28 cellular contexts compared by ENCODE assay signal in genomic region chr22:49081926-49082325, GRCh38.
A peak's percentile ranks its signal among the peaks of the same experiment; 100 is the strongest.
DNase-seq lines count a peak whose midpoint lies in the region; ATAC-seq, FAIRE-seq and TF ChIP-seq lines count a peak whose summit lies in the region.
"Had no signal": no experiment of that assay in that cellular context is flagged by ENCODE, and none has a peak within 500 bp of the region (broad histone marks: within the 10 kb centered on the region; RNA-seq: fewer than 3 reads in every experiment).

No MANE protein-coding gene starts in this region.

- H3K36me3 Mint-ChIP-seq in chondrocyte (ENCODE audit: low read depth), result no peaks in the 10 kb centered on the region
- H3K36me3 Mint-ChIP-seq: CD14-positive monocyte; CD4-positive, alpha-beta memory T cell; CD4-positive, CD25-positive, alpha-beta regulatory T cell; CD8-positive, alpha-beta memory T cell had no signal

- no peaks in the 10 kb centered on the region for H3K36me3 ChIP-seq in kidney (ENCODE audit: control insufficient read depth in 1 of 2, insufficient read depth in 2 of 2, low read length in 2 of 2)
- no peaks in the 10 kb centered on the region for H3K36me3 ChIP-seq in sigmoid colon
- H3K36me3 ChIP-seq: BE2C, BLaER1 had no signal

- peak; percentile 56 for DNase-seq in chondrocyte (ENCODE audit: low spot score)
- peak; percentile 28 for DNase-seq in kidney
- peak; percentile 10 for DNase-seq in sigmoid colon
- DNase-seq in stimulated activated naive CD8-positive, alpha-beta T cell treated with anti-CD3 and anti-CD28 coated beads, Interleukin-15, Interleukin-2, amounts not matched to agents 100 U/mL and 50 U/mL, for 24 hours, result no peak
- DNase-seq: 8988T; ACHN; BE2C; C1 segment of cervical spinal cord; CD4-positive, alpha-beta memory T cell; CD4-positive, CD25-positive, alpha-beta regulatory T cell; COR-L47; DMS 273 treated with DMSO at 0.1 percent for 48 hours; DMS153; DMS53; DMS79; DND-41; EL; GDM1 had no signal

- H3K9ac ChIP-seq in kidney (ENCODE audit: low read length in 2 of 2), result no peak overlapping the region
- H3K9ac ChIP-seq: BLaER1 had no signal

- H3K4me1 Mint-ChIP-seq in chondrocyte (ENCODE audit: low read depth), result no peaks in the 10 kb centered on the region
- H3K4me1 Mint-ChIP-seq: CD14-positive monocyte; CD4-positive, alpha-beta memory T cell; CD4-positive, CD25-positive, alpha-beta regulatory T cell; CD8-positive, alpha-beta memory T cell had no signal

- intact Hi-C loops in kidney (cut with DNase I) (no loop called here), sigmoid colon (cut with DNase I) (no loop called here)

- peaks cover 20% of the 10 kb centered on the region for H3K27me3 Mint-ChIP-seq in chondrocyte (ENCODE audit: low read depth)
- H3K27me3 Mint-ChIP-seq: CD4-positive, CD25-positive, alpha-beta regulatory T cell had no signal

- H3K4me1 ChIP-seq in kidney (ENCODE audit: control insufficient read depth in 1 of 2, insufficient read depth in 1 of 2, low read depth in 1 of 2, low read length in 2 of 2), result no peaks in the 10 kb centered on the region
- H3K4me1 ChIP-seq in sigmoid colon, result no peaks in the 10 kb centered on the region
- H3K4me1 ChIP-seq: BE2C, BLaER1 had no signal

- no peak for FAIRE-seq in kidney (lab: Jason Lieb, UNC)
- FAIRE-seq: A204.1, GM12878, GM12892, GM18507, GM19239 had no signal

- WGBS in sigmoid colon, 2 donors, result 72 to 84% methylated on average over 10 of the region's 10 CpGs

- H3K4me3 Mint-ChIP-seq in chondrocyte (ENCODE audit: unreplicated experiment), result no peak overlapping the region
- H3K4me3 Mint-ChIP-seq: CD14-positive monocyte; CD4-positive, alpha-beta memory T cell; CD4-positive, CD25-positive, alpha-beta regulatory T cell; CD8-positive, alpha-beta memory T cell had no signal

- no peak for TF ChIP-seq EP300 in sigmoid colon (IDR thresholded peaks at IDR 0.05)

- no peak for TF ChIP-seq POLR2A in sigmoid colon (IDR thresholded peaks at IDR 0.05)

- ATAC-seq in stimulated activated naive CD8-positive, alpha-beta T cell treated with anti-CD3 and anti-CD28 coated beads, Interleukin-15, Interleukin-2, amounts not matched to agents 100 U/mL and 50 U/mL, for 24 hours, result no peak
- ATAC-seq in GM21825 (IDR thresholded peaks at IDR 0.05; ENCODE audit: unreplicated experiment) (no peak), GM21390 (IDR thresholded peaks at IDR 0.05; ENCODE audit: unreplicated experiment) (no peak)
- ATAC-seq: GM12878 had no signal

- H3K27ac ChIP-seq in kidney (ENCODE audit: low read depth in 2 of 2, low read length in 2 of 2), result no peak overlapping the region
- H3K27ac ChIP-seq in sigmoid colon, result no peak overlapping the region
- H3K27ac ChIP-seq: BLaER1 had no signal

- H3K27me3 ChIP-seq in sigmoid colon, result peaks cover 0 to 11% (median 0%) of the 10 kb centered on the region in 3 donors
- H3K27me3 ChIP-seq: BE2C, BLaER1 had no signal

- H3K4me3 ChIP-seq in kidney (ENCODE audit: low read length in 2 of 2), result no peak overlapping the region
- no peak overlapping the region for H3K4me3 ChIP-seq in sigmoid colon
- H3K4me3 ChIP-seq: BLaER1, GM12878 had no signal

- TF ChIP-seq CTCF in chondrocyte (IDR thresholded peaks at IDR 0.05) (no peak), kidney (IDR thresholded peaks at IDR 0.05; ENCODE audit: borderline replicate concordance, extremely low read depth, insufficient read depth) (no peak), sigmoid colon (IDR thresholded peaks at IDR 0.05) (no peak)

- H3K9me3 ChIP-seq in kidney (ENCODE audit: control insufficient read depth in 1 of 2, low read length in 2 of 2) (no peaks in the 10 kb centered on the region), sigmoid colon (no peaks in the 10 kb centered on the region)
- H3K9me3 ChIP-seq: BLaER1 had no signal

- H3K27ac Mint-ChIP-seq in chondrocyte (ENCODE audit: unreplicated experiment), result no peak overlapping the region
- H3K27ac Mint-ChIP-seq: CD8-positive, alpha-beta memory T cell had no signal

- H3K9me3 Mint-ChIP-seq in chondrocyte (ENCODE audit: low read depth), result no peaks in the 10 kb centered on the region
- H3K9me3 Mint-ChIP-seq: CD4-positive, alpha-beta memory T cell; CD4-positive, CD25-positive, alpha-beta regulatory T cell; CD8-positive, alpha-beta memory T cell had no signal
